In the genomic region with DNA sequence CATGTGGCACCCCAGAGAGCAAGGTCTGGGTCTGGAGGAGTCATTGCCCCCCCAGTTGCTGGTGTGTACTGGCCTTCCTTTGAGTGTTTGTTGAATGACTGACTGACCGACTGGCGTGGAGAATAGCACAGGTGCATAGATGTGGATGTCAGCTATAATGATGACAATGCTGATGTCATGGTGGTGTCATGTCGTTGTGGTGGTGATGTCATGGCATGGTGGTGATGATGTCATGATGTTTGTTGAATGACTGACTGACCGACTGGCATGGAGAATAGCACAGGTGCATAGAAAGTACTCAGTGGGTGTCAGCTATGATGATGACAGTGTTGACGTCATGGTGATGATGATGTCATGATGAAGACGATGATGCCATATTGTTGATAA, we compare ENCODE assay signal across 11 cellular contexts. TPM values are rescaled to one million over a fixed set of nuclear protein-coding genes. Genes with fewer than 3 reads are reported as not detected.
DNase-seq lines count a peak whose midpoint lies in the region; ATAC-seq lines count a peak whose summit lies in the region.
"Had no signal": no experiment of that assay in that cellular context is flagged by ENCODE, and none has a peak within 500 bp of the region (broad histone marks: within the 10 kb centered on the region; RNA-seq: fewer than 3 reads in every experiment).

No MANE protein-coding gene starts in this region.

- WGBS in mesenchymal stem cell = 94% methylated on average over 4 of the region's 6 CpGs

- no peak overlapping the region for H3K18ac ChIP-seq in mesenchymal stem cell (ENCODE audit: low read depth in 1 of 2, low read length in 2 of 2)

- H4K91ac ChIP-seq in mesenchymal stem cell (ENCODE audit: low read length) = no peak overlapping the region

- H2BK120ac ChIP-seq in mesenchymal stem cell (ENCODE audit: low read depth, low read length) = no peak overlapping the region

- H2AFZ ChIP-seq in mesenchymal stem cell (ENCODE audit: low read depth, low read length) = no peak overlapping the region

- peak overlapping the region; percentile 44 for H3K9ac ChIP-seq in mesenchymal stem cell (ENCODE audit: low read length)

- H3K4me3 ChIP-seq in mesenchymal stem cell (ENCODE audit: insufficient read depth in 1 of 2, low read depth in 1 of 2, low read length in 2 of 2) = no peak overlapping the region

- no peak overlapping the region for H3K27ac ChIP-seq in mesenchymal stem cell (ENCODE audit: low read length, poor library complexity, severe bottlenecking)
- H3K27ac ChIP-seq: 22Rv1 had no signal

- H3K9me3 ChIP-seq in mesenchymal stem cell (ENCODE audit: control insufficient read depth, low read length) = no peaks in the 10 kb centered on the region

- peaks cover 8 to 41% of the 10 kb centered on the region in 2 experiments for H3K27me3 ChIP-seq in mesenchymal stem cell (ENCODE audit: control insufficient read depth in 1 of 2, insufficient read depth in 1 of 2, low read length in 2 of 2)

- H3K14ac ChIP-seq in mesenchymal stem cell (ENCODE audit: low read length in 2 of 2) = no peak overlapping the region

- no peak for ATAC-seq in GM19452 (IDR thresholded peaks at IDR 0.05; ENCODE audit: unreplicated experiment)

- H3K4me2 ChIP-seq in mesenchymal stem cell (ENCODE audit: low read length, poor library complexity, severe bottlenecking) = no peak overlapping the region

- H2AK5ac ChIP-seq in mesenchymal stem cell (ENCODE audit: low read length, severe bottlenecking) = no peak overlapping the region

- H3K79me1 ChIP-seq in mesenchymal stem cell (replicated peaks; ENCODE audit: low read length, poor library complexity, severe bottlenecking) = no peaks in the 10 kb centered on the region

- no peak overlapping the region for H3K4ac ChIP-seq in mesenchymal stem cell (ENCODE audit: low read depth in 1 of 2, low read length in 2 of 2)

- H4K8ac ChIP-seq in mesenchymal stem cell (ENCODE audit: low read length) = no peak overlapping the region

- H3K23ac ChIP-seq in mesenchymal stem cell (ENCODE audit: low read length in 2 of 2) = no peak overlapping the region

- H2BK5ac ChIP-seq in mesenchymal stem cell (ENCODE audit: low read depth, low read length, poor library complexity, severe bottlenecking) = no peak overlapping the region

- H3K4me1 ChIP-seq in mesenchymal stem cell (ENCODE audit: control insufficient read depth, insufficient read depth, low read depth, low read length) = peaks cover 13% of the 10 kb centered on the region

- H2BK12ac ChIP-seq in mesenchymal stem cell (ENCODE audit: low read length in 2 of 2) = no peak overlapping the region

- DNase-seq in DMS53 (lab: John Stamatoyannopoulos, UW) (peak; percentile 8), DMS53 treated with DMSO at 0.1 percent for 48 hours (lab: John Stamatoyannopoulos, UW; ENCODE audit: unreplicated experiment) (no peak), ELR (ENCODE audit: low read depth) (peak; percentile 5), RKO (ENCODE audit: low spot score) (peak; percentile 34), mesenchymal stem cell (peak; percentile 13), SHP77 (lab: John Stamatoyannopoulos, UW) (no peak), NCI-H526 (lab: John Stamatoyannopoulos, UW) (no peak)

- no peaks in the 10 kb centered on the region for H3K36me3 ChIP-seq in mesenchymal stem cell (ENCODE audit: control insufficient read depth in 1 of 2, insufficient read depth in 2 of 2, low read depth in 1 of 2, low read length in 2 of 2)

- H2BK15ac ChIP-seq in mesenchymal stem cell (ENCODE audit: low read depth, poor library complexity, severe bottlenecking) = no peak overlapping the region

RNA-seq across cellular contexts. Expression of a gene that starts 22.1 kb away (rescaled TPM):
- not detected for polyA plus RNA-seq in mesenchymal stem cell (2013, experiment 1 of 2)
- polyA plus RNA-seq in mesenchymal stem cell (2013, experiment 2 of 2) = not detected
- polyA plus RNA-seq: keratinocyte; naive thymus-derived CD8-positive, alpha-beta T cell had no signal

RNA-seq across cellular contexts. Expression of a gene that starts 53.3 kb away (rescaled TPM):
- polyA plus RNA-seq in mesenchymal stem cell (2013, experiment 1 of 2) = 31.8 TPM
- 31.8 TPM for polyA plus RNA-seq in mesenchymal stem cell (2013, experiment 2 of 2)

Comparison
In these comparisons a context has a peak if more than half of its experiments do, and no peak if none do; other contexts are left out.
1. DNase-seq: peak in DMS53 (single experiment), ELR (single experiment), RKO (single experiment) and mesenchymal stem cell (single experiment); none in DMS53 treated with DMSO at 0.1 percent for 48 hours (single experiment), SHP77 (0 of 2) and NCI-H526 (0 of 2).